In genomic region chr17:32827227-32827626, GRCh38 we compare ENCODE assay signal across 19 cellular contexts. TPM values are rescaled to one million over a fixed set of nuclear protein-coding genes. Genes with fewer than 3 reads are reported as not detected.
DNase-seq lines count a peak whose midpoint lies in the region; ATAC-seq and TF ChIP-seq lines count a peak whose summit lies in the region.
"Had no signal": no experiment of that assay in that cellular context is flagged by ENCODE, and none has a peak within 500 bp of the region (broad histone marks: within the 10 kb centered on the region; RNA-seq: fewer than 3 reads in every experiment).

No MANE protein-coding gene starts in this region.

- H3K27ac Mint-ChIP-seq in activated B cell treated with CpG ODN at 0.5 μM for 24 hours, result peak overlapping the region; percentile 59
- H3K27ac Mint-ChIP-seq: natural killer cell treated with Interleukin-12 subunit alpha and Interleukin-12 subunit beta and Interleukin-15 and Interleukin-18, amount 100 ng/mL, for 72 hours had no signal

- H3K36me3 Mint-ChIP-seq in activated B cell treated with CpG ODN at 0.5 μM for 24 hours (ENCODE audit: low read depth), result no peaks in the 10 kb centered on the region
- H3K36me3 Mint-ChIP-seq: natural killer cell treated with Interleukin-12 subunit alpha and Interleukin-12 subunit beta and Interleukin-15 and Interleukin-18, amount 100 ng/mL, for 72 hours had no signal

- H3K27me3 ChIP-seq in AG04450 (ENCODE audit: control insufficient read depth, insufficient read depth, low read length) (peaks cover 4% of the 10 kb centered on the region), GM06990 (replicated peaks; ENCODE audit: control insufficient read depth, insufficient read depth, low read length) (no peaks in the 10 kb centered on the region)
- H3K27me3 ChIP-seq: BLaER1, heart left ventricle had no signal

- H3K4me3 Mint-ChIP-seq in activated B cell treated with CpG ODN at 0.5 μM for 24 hours, result peak overlapping the region; percentile 37
- H3K4me3 Mint-ChIP-seq: central memory CD8-positive, alpha-beta T cell; natural killer cell treated with Interleukin-12 subunit alpha and Interleukin-12 subunit beta and Interleukin-15 and Interleukin-18, amount 100 ng/mL, for 72 hours had no signal

- no peaks in the 10 kb centered on the region for H3K27me3 Mint-ChIP-seq in activated B cell treated with CpG ODN at 0.5 μM for 24 hours

- ATAC-seq in activated B cell treated with CpG ODN at 0.5 μM for 24 hours (ENCODE audit: low read depth), result no peak
- ATAC-seq in HG03025 (IDR thresholded peaks at IDR 0.05; ENCODE audit: low FRiP score, unreplicated experiment), result no peak
- no peak for ATAC-seq in GM21619 (IDR thresholded peaks at IDR 0.05; ENCODE audit: unreplicated experiment)
- ATAC-seq: natural killer cell treated with Interleukin-12 subunit alpha and Interleukin-12 subunit beta and Interleukin-15 and Interleukin-18, amount 100 ng/mL, for 72 hours had no signal

- H3K4me1 Mint-ChIP-seq in activated B cell treated with CpG ODN at 0.5 μM for 24 hours, result peaks cover 53% of the 10 kb centered on the region

- no peak overlapping the region for H3K27ac ChIP-seq in AG04450 (ENCODE audit: low read depth, low read length)
- H3K27ac ChIP-seq: BLaER1, SK-N-MC had no signal

- H3K4me3 ChIP-seq in AG04450 (ENCODE audit: low read depth, low read length) (no peak overlapping the region), GM06990 (replicated peaks; ENCODE audit: low read depth, low read length) (no peak overlapping the region)
- H3K4me3 ChIP-seq: BLaER1, lung, SK-N-MC had no signal

- intact Hi-C loops in activated B cell treated with CpG ODN at 0.5 μM for 24 hours (cut with micrococcal nuclease), result no loop called here

- DNase-seq in AG04450 (ENCODE audit: low read depth, low spot score) (no peak), GM06990 (ENCODE audit: extremely low read depth, insufficient read length) (peak; percentile 15), activated B cell treated with CpG ODN at 0.5 μM for 24 hours (no peak), myocyte (ENCODE audit: low read depth) (peak; percentile 55), foreskin melanocyte (no peak)
- no peak for DNase-seq in activated CD4-positive, alpha-beta T cell treated with anti-CD3 and anti-CD28 coated beads, Interleukin-2, amount 50 U/mL, for 1 hour
- DNase-seq: activated CD4-positive, alpha-beta T cell treated with anti-CD3 and anti-CD28 coated beads for 4 hours; activated CD8-positive, alpha-beta memory T cell treated with anti-CD3 and anti-CD28 coated beads, Interleukin-2, amount 50 U/mL, for 48 hours; activated effector memory CD4-positive, alpha-beta T cell treated with anti-CD3 and anti-CD28 coated beads, Interleukin-2, amount 50 U/mL, for 16 hours; amygdala; effector memory CD4-positive, alpha-beta T cell; heart left ventricle had no signal

- no peaks in the 10 kb centered on the region for H3K9me3 ChIP-seq in AG04450 (ENCODE audit: control insufficient read depth, insufficient read depth, low read length)
- H3K9me3 ChIP-seq: heart left ventricle had no signal

- POLR2A ChIA-PET in AG04450 (lab: Yijun Ruan, JAX) (no interaction called here), activated B cell treated with CpG ODN at 0.5 μM for 24 hours (lab: Charles Lee) (interaction anchor here (5.2 kb wide), 1 partner anchor 49 kb away, joined by 48 read pairs; the partner anchor contains the start of gene MYO1D)

- CTCF ChIA-PET in AG04450 (lab: Charles Lee) (no interaction called here), activated B cell treated with CpG ODN at 0.5 μM for 24 hours (lab: Charles Lee) (interaction anchor here (3.3 kb wide), 1 partner anchor 50 kb away, joined by 40 read pairs; the partner anchor contains the start of gene MYO1D)

- no peaks in the 10 kb centered on the region for H3K36me3 ChIP-seq in GM06990 (ENCODE audit: control insufficient read depth, insufficient read depth, low read length)
- H3K36me3 ChIP-seq: BLaER1, heart left ventricle had no signal

- 0 out of 2 replicates have a peak, but pooled peaks have one; percentile 1 for TF ChIP-seq CTCF in AG04450 (IDR thresholded peaks at IDR 0.05; ENCODE audit: low read depth, low read length)
- TF ChIP-seq CTCF in GM06990 (IDR thresholded peaks at IDR 0.05; ENCODE audit: insufficient read depth, low read length, poor library complexity, severe bottlenecking), result no peak
- no peak for TF ChIP-seq CTCF in activated B cell treated with CpG ODN at 0.5 μM for 24 hours (IDR thresholded peaks at IDR 0.05)

- H3K9me3 Mint-ChIP-seq in activated B cell treated with CpG ODN at 0.5 μM for 24 hours, result no peaks in the 10 kb centered on the region
- H3K9me3 Mint-ChIP-seq: central memory CD8-positive, alpha-beta T cell; natural killer cell treated with Interleukin-12 subunit alpha and Interleukin-12 subunit beta and Interleukin-15 and Interleukin-18, amount 100 ng/mL, for 72 hours had no signal

RNA-seq across cellular contexts. Expression of gene MYO1D, which starts 49.7 kb away (rescaled TPM):
- polyA plus RNA-seq in AG04450 (2011; rRNA removed), result 1.1 and 1.2 TPM in 2 replicates
- 1.00 and 1.7 TPM in 2 replicates for polyA minus RNA-seq in AG04450 (2011; rRNA and poly(A)+ RNA removed)
- total RNA-seq in activated B cell treated with CpG ODN at 0.5 μM for 24 hours, result 24.6 and 27.7 TPM in 2 replicates
- 34.8 and 49.2 TPM in 2 replicates for total RNA-seq in myocyte
- 45.4 TPM for polyA plus RNA-seq in myocyte (2012)

Comparison
In these comparisons a context has a peak if more than half of its experiments do, and no peak if none do; other contexts are left out.
1. DNase-seq: peak in GM06990 (single experiment) and myocyte (single experiment); none in AG04450 (single experiment), activated B cell treated with CpG ODN at 0.5 μM for 24 hours (single experiment), foreskin melanocyte (single experiment) and activated CD4-positive, alpha-beta T cell treated with anti-CD3 and anti-CD28 coated beads, Interleukin-2, amount 50 U/mL, for 1 hour (single experiment).